13 cellular contexts compared by ENCODE assay signal in the genomic region with DNA sequence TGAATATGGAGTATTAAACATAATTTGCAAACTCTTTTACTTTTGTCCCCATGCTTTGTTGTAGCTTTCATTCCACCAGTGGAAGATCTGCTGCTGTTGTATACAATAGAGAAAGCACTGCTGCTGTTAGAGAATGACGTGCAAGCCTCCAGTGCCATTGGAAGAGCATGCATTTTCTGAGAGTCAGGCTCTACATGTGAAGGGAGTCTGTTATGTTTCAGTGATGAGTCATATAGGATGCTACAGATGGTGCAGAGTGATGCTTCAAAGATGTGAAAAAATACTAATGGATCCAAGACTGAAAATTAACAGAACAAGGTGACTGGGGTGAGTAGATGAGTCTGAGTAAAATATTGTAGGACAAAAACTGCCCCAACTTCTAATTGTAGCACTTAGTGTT.
DNase-seq lines count a peak whose midpoint lies in the region; ATAC-seq and TF ChIP-seq lines count a peak whose summit lies in the region.
"Had no signal": no experiment of that assay in that cellular context is flagged by ENCODE, and none has a peak within 500 bp of the region (broad histone marks: within the 10 kb centered on the region; RNA-seq: fewer than 3 reads in every experiment).

No MANE protein-coding gene starts in this region.

- no peak for ATAC-seq in HG02763 (IDR thresholded peaks at IDR 0.05; ENCODE audit: unreplicated experiment)
- ATAC-seq: Panc1 had no signal

- no peaks in the 10 kb centered on the region for H3K36me3 Mint-ChIP-seq in T-helper 2 cell treated with Interferon-gamma antibody and Interleukin-4, amounts not matched to agents 5 μg/mL and 100 μg/mL, for 36 hours (ENCODE audit: low read depth)

- peaks cover 6% of the 10 kb centered on the region for H3K27me3 Mint-ChIP-seq in T-helper 2 cell treated with Interferon-gamma antibody and Interleukin-4, amounts not matched to agents 5 μg/mL and 100 μg/mL, for 36 hours (ENCODE audit: low read depth)

- peaks cover 15% of the 10 kb centered on the region for H3K4me1 Mint-ChIP-seq in T-helper 2 cell treated with Interferon-gamma antibody and Interleukin-4, amounts not matched to agents 5 μg/mL and 100 μg/mL, for 36 hours (ENCODE audit: low read depth)

- no peak for TF ChIP-seq CTCF in foreskin fibroblast (IDR thresholded peaks at IDR 0.05; ENCODE audit: low read depth, low read length)

- DNase-seq in DMS53 (lab: John Stamatoyannopoulos, UW) (peak; percentile 12), DMS53 treated with DMSO at 0.1 percent for 48 hours (lab: John Stamatoyannopoulos, UW; ENCODE audit: unreplicated experiment) (no peak), ELR (ENCODE audit: low read depth) (peak; percentile 38), foreskin fibroblast (peak; percentile 35 to 72), NCI-H69 (lab: John Stamatoyannopoulos, UW) (no peak), midbrain (lab: John Stamatoyannopoulos, UW) (no peak)
- peak; percentile 13 for DNase-seq in T-helper 2 cell treated with Interferon-gamma antibody and Interleukin-4, amounts not matched to agents 5 μg/mL and 100 μg/mL, for 36 hours (ENCODE audit: low spot score)
- DNase-seq: activated CD8-positive, alpha-beta memory T cell treated with anti-CD3 and anti-CD28 coated beads for 24 hours; NCI-H1105 had no signal

- H3K27ac Mint-ChIP-seq in T-helper 2 cell treated with Interferon-gamma antibody and Interleukin-4, amounts not matched to agents 5 μg/mL and 100 μg/mL, for 36 hours: peak overlapping the region; percentile 3

- no peaks in the 10 kb centered on the region for H3K9me3 Mint-ChIP-seq in T-helper 2 cell treated with Interferon-gamma antibody and Interleukin-4, amounts not matched to agents 5 μg/mL and 100 μg/mL, for 36 hours

- H3K4me3 Mint-ChIP-seq in T-helper 2 cell treated with Interferon-gamma antibody and Interleukin-4, amounts not matched to agents 5 μg/mL and 100 μg/mL, for 36 hours: no peak overlapping the region

- H3K4me3 ChIP-seq in foreskin fibroblast (ENCODE audit: low read depth in 1 of 2, low read length in 2 of 2): no peak overlapping the region
- H3K4me3 ChIP-seq: smooth muscle cell, thoracic aorta had no signal

Comparison
In these comparisons a context has a peak if more than half of its experiments do, and no peak if none do; other contexts are left out.
1. DNase-seq: peak in DMS53 (single experiment), ELR (single experiment), T-helper 2 cell treated with Interferon-gamma antibody and Interleukin-4, amounts not matched to agents 5 μg/mL and 100 μg/mL, for 36 hours (single experiment) and foreskin fibroblast (2 of 2); none in DMS53 treated with DMSO at 0.1 percent for 48 hours (single experiment), NCI-H69 (single experiment) and midbrain (single experiment).